22 cellular contexts compared by ENCODE assay signal in genomic region chr18:3886575-3887322, GRCh38.
DNase-seq lines count a peak whose midpoint lies in the region; ATAC-seq, FAIRE-seq and TF ChIP-seq lines count a peak whose summit lies in the region.
"Had no signal": no experiment of that assay in that cellular context is flagged by ENCODE, and none has a peak within 500 bp of the region (broad histone marks: within the 10 kb centered on the region; RNA-seq: fewer than 3 reads in every experiment).

No MANE protein-coding gene starts in this region.

- WGBS in esophagus squamous epithelium, 2 donors, result 43 to 49% methylated on average over 10 of the region's 10 CpGs

- no peaks in the 10 kb centered on the region for H3K36me3 ChIP-seq in left lung
- no peaks in the 10 kb centered on the region for H3K36me3 ChIP-seq in esophagus squamous epithelium
- H3K36me3 ChIP-seq: BLaER1, gastrocnemius medialis had no signal

- FAIRE-seq in RCC 7860 (lab: Jason Lieb, UNC), result no peak
- FAIRE-seq: kidney had no signal

- TF ChIP-seq CTCF in left lung (IDR thresholded peaks at IDR 0.05), result no peak
- no peak for TF ChIP-seq CTCF in esophagus squamous epithelium (IDR thresholded peaks at IDR 0.05)

- TF ChIP-seq POLR2A in esophagus squamous epithelium (IDR thresholded peaks at IDR 0.05), result no peak

- no peaks in the 10 kb centered on the region for H3K27me3 ChIP-seq in left lung
- H3K27me3 ChIP-seq in esophagus squamous epithelium, result no peaks in the 10 kb centered on the region
- H3K27me3 ChIP-seq: BLaER1, gastrocnemius medialis had no signal

- H3K9me3 ChIP-seq in left lung, result no peaks in the 10 kb centered on the region
- H3K9me3 ChIP-seq in esophagus squamous epithelium, result no peaks in the 10 kb centered on the region
- H3K9me3 ChIP-seq: BLaER1, gastrocnemius medialis had no signal

- H3K4me1 ChIP-seq in left lung (no peaks in the 10 kb centered on the region), esophagus squamous epithelium (no peaks in the 10 kb centered on the region)
- H3K4me1 ChIP-seq: BLaER1, gastrocnemius medialis had no signal

- ATAC-seq in Right ventricle myocardium inferior (peak; percentile 28), left lung (peak; percentile 68), GM21825 (IDR thresholded peaks at IDR 0.05; ENCODE audit: unreplicated experiment) (no peak)
- ATAC-seq: esophagus mucosa; gastrocnemius medialis; naive thymus-derived CD8-positive, alpha-beta T cell; SK-N-SH treated with all-trans-retinoic acid at 6 μM for 48 hours had no signal

- intact Hi-C loops in Right ventricle myocardium inferior (cut with DNase I) (loop anchor here (5.0 kb wide), 1 partner anchor 36 kb away; no protein-coding TSS in a partner anchor), left lung (cut with DNase I) (no loop called here), esophagus squamous epithelium (cut with DNase I) (no loop called here)

- DNase-seq in COLO668 (lab: John Stamatoyannopoulos, UW; ENCODE audit: unreplicated experiment), result peak; percentile 54
- peak; percentile 22 for DNase-seq in NCI-H526 treated with DMSO at 0.1 percent for 48 hours (lab: John Stamatoyannopoulos, UW)
- DNase-seq in Right ventricle myocardium inferior (ENCODE audit: missing footprints), result no peak
- no peak for DNase-seq in left lung
- no peak for DNase-seq in T-helper 1 cell
- no peak for DNase-seq in esophagus squamous epithelium (lab: John Stamatoyannopoulos, UW)
- DNase-seq in RCC 7860 (ENCODE audit: low spot score), result no peak
- DNase-seq: activated B cell treated with CpG ODN at 0.5 μM for 24 hours; activated CD4-positive, alpha-beta T cell treated with anti-CD3 and anti-CD28 coated beads, Interleukin-2, amount 50 U/mL, for 4 hours; activated CD8-positive, alpha-beta memory T cell treated with anti-CD3 and anti-CD28 coated beads, Interleukin-2, amount 50 U/mL, for 48 hours; activated naive CD8-positive, alpha-beta T cell treated with anti-CD3 and anti-CD28 coated beads for 36 hours; Calu3; effector CD8-positive, alpha-beta T cell; gastrocnemius medialis; H7; kidney; naive thymus-derived CD8-positive, alpha-beta T cell; NCI-H1436 had no signal

- H3K27ac ChIP-seq in left lung (no peak overlapping the region), esophagus squamous epithelium (no peak overlapping the region)
- H3K27ac ChIP-seq: BLaER1, gastrocnemius medialis had no signal

- no peak overlapping the region for H3K4me3 ChIP-seq in left lung
- H3K4me3 ChIP-seq in esophagus squamous epithelium, result no peak overlapping the region
- H3K4me3 ChIP-seq: BLaER1, gastrocnemius medialis had no signal

Comparison
In these comparisons a context has a peak if more than half of its experiments do, and no peak if none do; other contexts are left out.
1. DNase-seq: peak in COLO668 (single experiment) and NCI-H526 treated with DMSO at 0.1 percent for 48 hours (single experiment); none in Right ventricle myocardium inferior (single experiment), left lung (0 of 2), T-helper 1 cell (0 of 5), esophagus squamous epithelium (single experiment) and RCC 7860 (single experiment).